ENCODE assay signal across 1 cellular context in genomic region chr4:173281420-173282333, GRCh38.
TF ChIP-seq lines count a peak whose summit lies in the region.

No MANE protein-coding gene starts in this region.

TF ChIP-seq in HepG2, 621 proteins besides CTCF, POLR2A, EP300 and RAD21:
- TF ChIP-seq PCBP1 (IDR thresholded peaks at IDR 0.05; ENCODE audit: borderline replicate concordance, low read depth, low read length) (no peak), KMT2B (CRISPR knock-in tag; IDR thresholded peaks at IDR 0.05) (no peak)
